In genomic region chr9:88478236-88478635, GRCh38 we compare ENCODE assay signal across 2 cellular contexts.
TF ChIP-seq lines count a peak whose summit lies in the region.

No MANE protein-coding gene starts in this region.

TF ChIP-seq in SK-N-SH, 30 proteins besides CTCF, POLR2A, EP300 and RAD21:
- TF ChIP-seq REST (IDR thresholded peaks at IDR 0.05; ENCODE audit: low read depth, low read length) (no peak), RCOR1 (IDR thresholded peaks at IDR 0.05; ENCODE audit: low read length) (no peak)

TF ChIP-seq in SK-N-SH treated with all-trans-retinoic acid at 6 μM for 48 hours, 23 proteins besides CTCF, POLR2A, EP300 and RAD21 (continued from another document):
- no peak for TF ChIP-seq PATZ1 (CRISPR knock-in tag; IDR thresholded peaks at IDR 0.05; ENCODE audit: borderline replicate concordance)
- TF ChIP-seq ZFP3 (CRISPR knock-in tag; IDR thresholded peaks at IDR 0.05), result no peak
- TF ChIP-seq OSR1 (CRISPR knock-in tag; IDR thresholded peaks at IDR 0.05), result no peak
- no peak for TF ChIP-seq GLIS3 (CRISPR knock-in tag; IDR thresholded peaks at IDR 0.05)
